In genomic region chr20:62359491-62360121, GRCh38 we compare ENCODE assay signal across 1 cellular context.
A peak's percentile ranks its signal among the peaks of the same experiment; 100 is the strongest.
TF ChIP-seq lines count a peak whose summit lies in the region.

No MANE protein-coding gene starts in this region.

TF ChIP-seq in HepG2, 621 proteins besides CTCF, POLR2A, EP300 and RAD21:
- 0 out of 2 replicates have a peak, but pooled peaks have one; percentile 47 for TF ChIP-seq RBFOX2 (IDR thresholded peaks at IDR 0.05; ENCODE audit: low read depth, low read length)
- no peak for TF ChIP-seq GRHL1 (CRISPR knock-in tag; conservative IDR thresholded peaks at IDR 0.05)
- TF ChIP-seq TAF15 (IDR thresholded peaks at IDR 0.05; ENCODE audit: low read depth, low read length, poor library complexity, severe bottlenecking): peak; percentile 12
- no peak for TF ChIP-seq ESRRA (CRISPR knock-in tag; IDR thresholded peaks at IDR 0.05; ENCODE audit: low read depth)
